In genomic region chr16:75257886-75258806, GRCh38 we compare ENCODE assay signal across 16 cellular contexts. TPM values are rescaled to one million over a fixed set of nuclear protein-coding genes. Genes with fewer than 3 reads are reported as not detected.
DNase-seq lines count a peak whose midpoint lies in the region; ATAC-seq and TF ChIP-seq lines count a peak whose summit lies in the region.
"Had no signal": no experiment of that assay in that cellular context is flagged by ENCODE, and none has a peak within 500 bp of the region (broad histone marks: within the 10 kb centered on the region; RNA-seq: fewer than 3 reads in every experiment).

No MANE protein-coding gene starts in this region.

- no peak overlapping the region for H3K18ac ChIP-seq in H9 (ENCODE audit: insufficient read length, low read depth, low read length)

- H4K20me1 ChIP-seq in H9 (ENCODE audit: control insufficient read depth, insufficient read depth, insufficient read length) = no peaks in the 10 kb centered on the region
- no peaks in the 10 kb centered on the region for H4K20me1 ChIP-seq in MM.1S (ENCODE audit: insufficient read depth, low read length)

- no peak overlapping the region for H3K27ac ChIP-seq in H9 (ENCODE audit: insufficient read length, low read depth, low read length)
- peak overlapping the region; percentile 44 for H3K27ac ChIP-seq in layer of hippocampus (ENCODE audit: low read depth, low read length)
- peak overlapping the region in 6 of 8 donors; percentile 79 to 91 (median 89) for H3K27ac ChIP-seq in spleen
- no peak overlapping the region for H3K27ac ChIP-seq in MM.1S (ENCODE audit: low read length)
- H3K27ac ChIP-seq: foreskin keratinocyte had no signal

- no peak for DNase-seq in H9
- DNase-seq in WTC11 (ENCODE audit: low spot score) = peak; percentile 6
- no peak for DNase-seq in spleen
- DNase-seq in amniotic stem cell (lab: John Stamatoyannopoulos, UW) = no peak
- DNase-seq in MM.1S = no peak
- DNase-seq: foreskin keratinocyte; naive B cell; NCI-H510A; stimulated activated naive CD4-positive, alpha-beta T cell treated with Interleukin-2 at 50 U/mL for 16 hours had no signal

- no peak overlapping the region for H2BK120ac ChIP-seq in H9 (ENCODE audit: low read depth, low read length, poor library complexity, severe bottlenecking)

- no peak overlapping the region for H4K5ac ChIP-seq in H9 (ENCODE audit: insufficient read length, low read depth, low read length)

- H3K4me3 ChIP-seq in spleen (no peak overlapping the region), MM.1S (ENCODE audit: low read length) (no peak overlapping the region)
- H3K4me3 ChIP-seq: Peyer's patch had no signal

- TF ChIP-seq CTCF in H9 (conservative IDR thresholded peaks at IDR 0.05) = no peak
- TF ChIP-seq CTCF in WTC11 (IDR thresholded peaks at IDR 0.05) = no peak
- TF ChIP-seq CTCF in spleen (IDR thresholded peaks at IDR 0.05 in 8 of 11, conservative IDR thresholded peaks at IDR 0.05 in 3 of 11) = no peak
- TF ChIP-seq CTCF in MM.1S (IDR thresholded peaks at IDR 0.05; ENCODE audit: low read length) = no peak

- no peaks in the 10 kb centered on the region for H3K9me3 ChIP-seq in H9 (ENCODE audit: control insufficient read depth, low read depth, low read length)
- no peaks in the 10 kb centered on the region for H3K9me3 ChIP-seq in spleen
- no peaks in the 10 kb centered on the region for H3K9me3 ChIP-seq in MM.1S (replicated peaks; ENCODE audit: insufficient read depth, low read length)
- H3K9me3 ChIP-seq: Peyer's patch had no signal

- H3T11ph ChIP-seq in H9 (ENCODE audit: low read length) = no peak overlapping the region

- H2BK12ac ChIP-seq in H9 (ENCODE audit: insufficient read length, low read depth, low read length) = no peak overlapping the region

- no peak overlapping the region for H3K4me2 ChIP-seq in H9 (ENCODE audit: insufficient read depth, insufficient read length, low read length)
- H3K4me2 ChIP-seq in MM.1S (ENCODE audit: low read depth, low read length) = no peak overlapping the region

- no peak overlapping the region for H2BK20ac ChIP-seq in H9 (ENCODE audit: low read depth, low read length, poor library complexity, severe bottlenecking)

- intact Hi-C loops in spleen (cut with DNase I; ENCODE audit: low total_unique reads) = no loop called here

- peaks cover 2% of the 10 kb centered on the region for H3K23me2 ChIP-seq in H9 (ENCODE audit: insufficient read length, low read depth, low read length, poor library complexity, severe bottlenecking)

- no peak for TF ChIP-seq POLR2A in spleen (IDR thresholded peaks at IDR 0.05)

- H3K36me3 ChIP-seq in spleen = no peaks in the 10 kb centered on the region
- no peaks in the 10 kb centered on the region for H3K36me3 ChIP-seq in MM.1S (replicated peaks; ENCODE audit: insufficient read depth, low read length)
- H3K36me3 ChIP-seq: Peyer's patch had no signal

- POLR2A ChIA-PET in WTC11 (lab: Charles Lee) = no interaction called here

- H3K23ac ChIP-seq in H9 (ENCODE audit: insufficient read length, low read depth, low read length) = no peak overlapping the region

- WGBS in H9 (ENCODE audit: extremely low coverage, insufficient read length, low lambda C conversion rate) = no CpG with 5 or more reads among the region's 21 CpGs
- 72 to 87% (median 78%) methylated on average over 19 to 21 of the region's 21 CpGs for WGBS in spleen, 5 donors

- peak overlapping the region; percentile 27; the same call in 1 of the 2 replicates for H3K14ac ChIP-seq in H9 (ENCODE audit: insufficient read depth, low read length)

- H2BK5ac ChIP-seq in H9 (ENCODE audit: insufficient read length, low read length) = no peak overlapping the region

- H2BK15ac ChIP-seq in H9 (ENCODE audit: low read depth, low read length) = no peak overlapping the region

- H4K91ac ChIP-seq in H9 (ENCODE audit: insufficient read length, low read depth, low read length) = no peak overlapping the region

- H3K4me1 ChIP-seq in H9 (ENCODE audit: insufficient read depth, low read length) (peaks cover 15% of the 10 kb centered on the region; the same call in 1 of the 2 replicates), spleen (peaks cover 40 to 99% (median 71%) of the 10 kb centered on the region in 6 donors), MM.1S (ENCODE audit: low read length) (no peaks in the 10 kb centered on the region)

- H3K79me2 ChIP-seq in H9 (ENCODE audit: insufficient read depth, low read length) (peaks cover 26% of the 10 kb centered on the region; the same call in 1 of the 2 replicates), MM.1S (ENCODE audit: low read length) (no peaks in the 10 kb centered on the region)

- H2AFZ ChIP-seq in H9 (ENCODE audit: low read length) (no peak overlapping the region), MM.1S (ENCODE audit: low read length) (no peak overlapping the region)

- no peaks in the 10 kb centered on the region for H3K9me2 ChIP-seq in MM.1S (replicated peaks; ENCODE audit: insufficient read depth, low read length)

- H3K27me3 Mint-ChIP-seq in H9 (ENCODE audit: low read depth) = no peaks in the 10 kb centered on the region
- H3K27me3 Mint-ChIP-seq in WTC11 (ENCODE audit: low read depth) = no peaks in the 10 kb centered on the region

- H4K8ac ChIP-seq in H9 (replicated peaks; ENCODE audit: insufficient read length, low read depth, low read length) = no peak overlapping the region

- H2AK5ac ChIP-seq in H9 (ENCODE audit: insufficient read length, low read length) = no peak overlapping the region

- H3K27ac Mint-ChIP-seq in H9 (peak overlapping the region; percentile 54 to 81 (median 78); a peak in 6 of 7 replicates), WTC11 (peak overlapping the region; percentile 88)
- H3K27ac Mint-ChIP-seq: CD4-positive, alpha-beta memory T cell; naive B cell had no signal

- H3K4me3 Mint-ChIP-seq in H9 (no peak overlapping the region; a peak in 1 of 5 replicates), WTC11 (no peak overlapping the region; the same call in 1 of the 2 replicates)
- H3K4me3 Mint-ChIP-seq: CD4-positive, alpha-beta memory T cell; naive B cell had no signal

- CTCF ChIA-PET in WTC11 (lab: Charles Lee) = interaction anchor here (0.6 to 1.0 kb wide), 4 partner anchors 9 to 386 kb away, joined by 3 read pairs; no protein-coding TSS in a partner anchor

- H3F3A ChIP-seq in MM.1S (ENCODE audit: insufficient read depth, low read length) = no peaks in the 10 kb centered on the region

- H3K9me3 Mint-ChIP-seq in H9 (no peaks in the 10 kb centered on the region), WTC11 (no peaks in the 10 kb centered on the region)
- H3K9me3 Mint-ChIP-seq: CD4-positive, alpha-beta memory T cell; naive B cell had no signal

- H3K79me1 ChIP-seq in H9 (ENCODE audit: insufficient read depth, low read depth, low read length, poor library complexity, severe bottlenecking) = peaks cover 9% of the 10 kb centered on the region

- H3K4ac ChIP-seq in H9 (ENCODE audit: low read depth, low read length) = no peak overlapping the region

- no peak for ATAC-seq in WTC11
- ATAC-seq in GM18520 (IDR thresholded peaks at IDR 0.05; ENCODE audit: unreplicated experiment) = no peak
- no peak for ATAC-seq in HG02870 (IDR thresholded peaks at IDR 0.05; ENCODE audit: unreplicated experiment)
- ATAC-seq: foreskin keratinocyte, right cardiac atrium had no signal

- H3K27me3 ChIP-seq in H9 (ENCODE audit: insufficient read depth, low read length) = no peaks in the 10 kb centered on the region
- H3K27me3 ChIP-seq in layer of hippocampus (ENCODE audit: control insufficient read depth, insufficient read depth, low read length) = no peaks in the 10 kb centered on the region
- H3K27me3 ChIP-seq in spleen (replicated peaks in 1 of 7) = peaks cover 0 to 86% (median 6%) of the 10 kb centered on the region in 7 donors
- no peaks in the 10 kb centered on the region for H3K27me3 ChIP-seq in MM.1S (replicated peaks; ENCODE audit: insufficient read depth, low read length)
- H3K27me3 ChIP-seq: foreskin keratinocyte, Peyer's patch had no signal

- H3K4me1 Mint-ChIP-seq in H9 (peaks cover 64 to 71% of the 10 kb centered on the region in 2 experiments), WTC11 (peaks cover 86% of the 10 kb centered on the region)
- H3K4me1 Mint-ChIP-seq: CD4-positive, alpha-beta memory T cell; naive B cell had no signal

- H3K36me3 Mint-ChIP-seq in H9 (ENCODE audit: insufficient read depth in 1 of 3, low read depth in 3 of 3) (peaks cover 0 to 6% (median 0%) of the 10 kb centered on the region in 3 experiments; a peak in 4 of 7 replicates), WTC11 (0 out of 2 replicates have a peak, but pooled peaks cover 3% of the 10 kb centered on the region)
- H3K36me3 Mint-ChIP-seq: CD4-positive, alpha-beta memory T cell; naive B cell had no signal

- H3K9ac ChIP-seq in H9 (ENCODE audit: extremely low read depth, insufficient read length, low read length) (no peak overlapping the region), MM.1S (ENCODE audit: low read length) (no peak overlapping the region)

- H3K56ac ChIP-seq in H9 (ENCODE audit: insufficient read length, low read depth, low read length) = no peak overlapping the region

TF ChIP-seq in WTC11, 78 proteins besides CTCF, POLR2A, EP300 and RAD21:
- TF ChIP-seq CREM (CRISPR knock-in tag; IDR thresholded peaks at IDR 0.05) (no peak), ATF1 (CRISPR knock-in tag; IDR thresholded peaks at IDR 0.05) (no peak), TEAD1 (CRISPR knock-in tag; IDR thresholded peaks at IDR 0.05) (no peak), GRHL2 (CRISPR knock-in tag; IDR thresholded peaks at IDR 0.05; ENCODE audit: insufficient replicate concordance, severe bottlenecking) (no peak), KAT7 (CRISPR knock-in tag; IDR thresholded peaks at IDR 0.05; ENCODE audit: borderline replicate concordance) (no peak), SOX15 (CRISPR knock-in tag; IDR thresholded peaks at IDR 0.05) (no peak), RELA (CRISPR knock-in tag; IDR thresholded peaks at IDR 0.05; ENCODE audit: borderline replicate concordance) (no peak), MXD4 (CRISPR knock-in tag; IDR thresholded peaks at IDR 0.05; ENCODE audit: borderline replicate concordance) (no peak), TEAD4 (CRISPR knock-in tag; IDR thresholded peaks at IDR 0.05) (no peak), ZNF317 (CRISPR knock-in tag; IDR thresholded peaks at IDR 0.05; ENCODE audit: borderline replicate concordance, low read depth) (no peak)
TF ChIP-seq in WTC11: peak in this region for 0.

RNA-seq across cellular contexts. Expression of gene BCAR1, which starts 6.7 kb away (rescaled TPM):
- 97.1 and 102 TPM in 2 replicates for total RNA-seq in H9 (2021)
- 87.3 to 95.6 TPM (median 88.6 TPM) in 3 replicates for total RNA-seq in WTC11 (2021)
- total RNA-seq in spleen = 100 to 1,000 TPM in 3 of 7 donors, 10 to 100 TPM in 4; 62.2 to 164 (median 79.8) TPM
- 10 to 100 TPM; 14.6 to 71.2 (median 29.7) TPM for polyA plus RNA-seq in spleen
- total RNA-seq: T-helper 1 cell treated with Interleukin-12 subunit alpha and Interleukin-12 subunit beta and Interleukin-4 antibody, amounts not matched to agents 30 ng/mL and 1 ng/mL, for 36 hours had no signal

RNA-seq across cellular contexts. Expression of gene CTRB1, which starts 39.4 kb away (rescaled TPM):
- total RNA-seq in H9 (2021) (not detected in 2 replicates), WTC11 (2021) (3.9 to 5.7 TPM (median 5.7 TPM) in 3 replicates), spleen (10 to 100 TPM in 1 of 7 donors, 1 to 10 TPM in 4, not detected in 2; 2.2 to 25.2 (median 4.4) TPM)
- polyA plus RNA-seq in spleen = 1 to 10 TPM in 2 of 3 donors, under 1 TPM in 1; 0.59 to 2.7 (median 1.5) TPM
- total RNA-seq: CD4-positive, alpha-beta memory T cell; foreskin keratinocyte; Peyer's patch; T-helper 1 cell treated with Interleukin-12 subunit alpha and Interleukin-12 subunit beta and Interleukin-4 antibody, amounts not matched to agents 30 ng/mL and 1 ng/mL, for 36 hours had no signal
- polyA plus RNA-seq: CD4-positive, alpha-beta memory T cell; foreskin keratinocyte had no signal

RNA-seq across cellular contexts. Expression of gene CTRB2, which starts 51.2 kb away (rescaled TPM):
- total RNA-seq in H9 (2021) (not detected in 2 replicates), WTC11 (2021) (5.8 to 11.8 TPM (median 6.8 TPM) in 3 replicates), spleen (10 to 100 TPM in 1 of 7 donors, 1 to 10 TPM in 5, not detected in 1; 1.3 to 11.8 (median 3.7) TPM)
- 1 to 10 TPM in 2 of 3 donors, under 1 TPM in 1; 0.58 to 1.3 (median 1.2) TPM for polyA plus RNA-seq in spleen
- total RNA-seq: CD4-positive, alpha-beta memory T cell; foreskin keratinocyte; Peyer's patch; T-helper 1 cell treated with Interleukin-12 subunit alpha and Interleukin-12 subunit beta and Interleukin-4 antibody, amounts not matched to agents 30 ng/mL and 1 ng/mL, for 36 hours had no signal
- polyA plus RNA-seq: CD4-positive, alpha-beta memory T cell; foreskin keratinocyte had no signal

Comparison
In these comparisons a context has a peak if more than half of its experiments do, and no peak if none do; other contexts are left out.
1. H3K27ac ChIP-seq: peak in layer of hippocampus (single experiment) and spleen (6 of 8); none in H9 (single experiment) and MM.1S (single experiment).